In genomic region chr11:123653405-123653996, GRCh38 we compare ENCODE assay signal across 8 cellular contexts. TPM values are rescaled to one million over a fixed set of nuclear protein-coding genes. Genes with fewer than 3 reads are reported as not detected.
DNase-seq lines count a peak whose midpoint lies in the region; ATAC-seq and TF ChIP-seq lines count a peak whose summit lies in the region.

No MANE protein-coding gene starts in this region.

- CTCF ChIA-PET in activated CD4-positive, alpha-beta T cell treated with anti-CD3 and anti-CD28 coated beads, Interleukin-2, amount 10 ng/mL, durations not matched to agents 7 days and 5 days (lab: Charles Lee) = interaction anchor here (0.6 to 1.2 kb wide), 2 partner anchors 45 to 89 kb away, joined by 3 read pairs; no protein-coding TSS in a partner anchor

- no peak overlapping the region for H3K9ac ChIP-seq in SU-DHL-6 (ENCODE audit: low read length)

- no peaks in the 10 kb centered on the region for H4K20me1 ChIP-seq in SU-DHL-6 (ENCODE audit: low read depth, low read length)

- H3K4me3 ChIP-seq in SU-DHL-6 (ENCODE audit: insufficient read depth, low read length, poor library complexity, severe bottlenecking) = no peak overlapping the region
- peak overlapping the region; percentile 76 for H3K4me3 ChIP-seq in left ventricle myocardium inferior

- peaks cover 27% of the 10 kb centered on the region for H3K4me1 ChIP-seq in left ventricle myocardium inferior

- H3F3A ChIP-seq in SU-DHL-6 (ENCODE audit: insufficient read depth) = no peaks in the 10 kb centered on the region

- H3K36me3 ChIP-seq in SU-DHL-6 (ENCODE audit: low read length) (no peaks in the 10 kb centered on the region), left ventricle myocardium inferior (no peaks in the 10 kb centered on the region)

- POLR2A ChIA-PET in activated CD4-positive, alpha-beta T cell treated with anti-CD3 and anti-CD28 coated beads, Interleukin-2, amount 10 ng/mL, durations not matched to agents 7 days and 5 days (lab: Charles Lee) = no interaction called here

- H3K27me3 ChIP-seq in SU-DHL-6 (ENCODE audit: low read length) = no peaks in the 10 kb centered on the region
- peaks cover 39% of the 10 kb centered on the region for H3K27me3 ChIP-seq in left ventricle myocardium inferior (ENCODE audit: low read depth)

- peaks cover 10% of the 10 kb centered on the region for H3K4me1 Mint-ChIP-seq in activated CD4-positive, alpha-beta T cell treated with anti-CD3 and anti-CD28 coated beads, Interleukin-2, amount 10 ng/mL, durations not matched to agents 7 days and 5 days
- H3K4me1 Mint-ChIP-seq in stimulated activated memory B cell treated with anti-CD40 and anti-IgM and Interleukin-4, amounts not matched to agents 10 μg/mL and 1 μg/mL and 100 μg/mL, for 72 hours = peaks cover 7% of the 10 kb centered on the region

- H3K9me3 ChIP-seq in SU-DHL-6 (ENCODE audit: insufficient read depth, low read length) (no peaks in the 10 kb centered on the region), left ventricle myocardium inferior (replicated peaks) (no peaks in the 10 kb centered on the region)

- no peak for TF ChIP-seq CTCF in SU-DHL-6 (IDR thresholded peaks at IDR 0.05; ENCODE audit: insufficient read depth, low read length, poor library complexity, severe bottlenecking)
- TF ChIP-seq CTCF in left ventricle myocardium inferior (IDR thresholded peaks at IDR 0.05; ENCODE audit: borderline replicate concordance) = no peak

- peak overlapping the region; percentile 59 for H3K4me3 Mint-ChIP-seq in activated CD4-positive, alpha-beta T cell treated with anti-CD3 and anti-CD28 coated beads, Interleukin-2, amount 10 ng/mL, durations not matched to agents 7 days and 5 days
- peak overlapping the region; percentile 42 for H3K4me3 Mint-ChIP-seq in stimulated activated memory B cell treated with anti-CD40 and anti-IgM and Interleukin-4, amounts not matched to agents 10 μg/mL and 1 μg/mL and 100 μg/mL, for 72 hours

- peak overlapping the region; percentile 57 for H3K4me2 ChIP-seq in SU-DHL-6 (ENCODE audit: low read depth, low read length, poor library complexity, severe bottlenecking)

- H3K9me2 ChIP-seq in SU-DHL-6 (replicated peaks; ENCODE audit: insufficient read depth, low read length) = no peaks in the 10 kb centered on the region

- no peak overlapping the region for H2AFZ ChIP-seq in SU-DHL-6 (ENCODE audit: low read depth, low read length, severe bottlenecking)

- intact Hi-C loops in left ventricle myocardium inferior (cut with micrococcal nuclease) = no loop called here

- no peak overlapping the region for H3K27ac ChIP-seq in SU-DHL-6 (ENCODE audit: low read depth, low read length)
- peak overlapping the region; percentile 81 for H3K27ac ChIP-seq in left ventricle myocardium inferior (replicated peaks)

- peaks cover 45% of the 10 kb centered on the region for H3K27me3 Mint-ChIP-seq in activated CD4-positive, alpha-beta T cell treated with anti-CD3 and anti-CD28 coated beads, Interleukin-2, amount 10 ng/mL, durations not matched to agents 7 days and 5 days
- peaks cover 45% of the 10 kb centered on the region for H3K27me3 Mint-ChIP-seq in stimulated activated memory B cell treated with anti-CD40 and anti-IgM and Interleukin-4, amounts not matched to agents 10 μg/mL and 1 μg/mL and 100 μg/mL, for 72 hours

- H3K79me2 ChIP-seq in SU-DHL-6 (ENCODE audit: insufficient read depth, low read length) = no peaks in the 10 kb centered on the region

- peaks cover 1% of the 10 kb centered on the region for H3K9me3 Mint-ChIP-seq in activated CD4-positive, alpha-beta T cell treated with anti-CD3 and anti-CD28 coated beads, Interleukin-2, amount 10 ng/mL, durations not matched to agents 7 days and 5 days
- H3K9me3 Mint-ChIP-seq in stimulated activated memory B cell treated with anti-CD40 and anti-IgM and Interleukin-4, amounts not matched to agents 10 μg/mL and 1 μg/mL and 100 μg/mL, for 72 hours = peaks cover 9% of the 10 kb centered on the region

- H3K36me3 Mint-ChIP-seq in activated CD4-positive, alpha-beta T cell treated with anti-CD3 and anti-CD28 coated beads, Interleukin-2, amount 10 ng/mL, durations not matched to agents 7 days and 5 days (ENCODE audit: low read depth) = no peaks in the 10 kb centered on the region
- peaks cover under 1% of the 10 kb centered on the region for H3K36me3 Mint-ChIP-seq in stimulated activated memory B cell treated with anti-CD40 and anti-IgM and Interleukin-4, amounts not matched to agents 10 μg/mL and 1 μg/mL and 100 μg/mL, for 72 hours

- DNase-seq in activated CD4-positive, alpha-beta T cell treated with anti-CD3 and anti-CD28 coated beads, Interleukin-2, amount 10 ng/mL, durations not matched to agents 7 days and 5 days = no peak
- DNase-seq in activated CD4-positive, alpha-beta T cell treated with anti-CD3 and anti-CD28 coated beads, Interleukin-2, amount 50 U/mL, for 4 hours = no peak
- DNase-seq in left ventricle myocardium inferior (no peak), NOMO-1 (lab: John Stamatoyannopoulos, UW; ENCODE audit: unreplicated experiment in 2 of 2) (no peak), NCI-H187 treated with DMSO at 0.1 percent for 48 hours (lab: John Stamatoyannopoulos, UW) (no peak)

- no peak overlapping the region for H3K27ac Mint-ChIP-seq in activated CD4-positive, alpha-beta T cell treated with anti-CD3 and anti-CD28 coated beads, Interleukin-2, amount 10 ng/mL, durations not matched to agents 7 days and 5 days
- H3K27ac Mint-ChIP-seq in stimulated activated memory B cell treated with anti-CD40 and anti-IgM and Interleukin-4, amounts not matched to agents 10 μg/mL and 1 μg/mL and 100 μg/mL, for 72 hours = no peak overlapping the region

- no peak for ATAC-seq in stimulated activated memory B cell treated with anti-CD40 and anti-IgM and Interleukin-4, amounts not matched to agents 10 μg/mL and 1 μg/mL and 100 μg/mL, for 72 hours
- no peak for ATAC-seq in GM21576 (IDR thresholded peaks at IDR 0.05; ENCODE audit: unreplicated experiment)

RNA-seq across cellular contexts. Expression of gene SCN3B, which starts 0.9 kb away (rescaled TPM):
- total RNA-seq in activated CD4-positive, alpha-beta T cell treated with anti-CD3 and anti-CD28 coated beads, Interleukin-2, amount 10 ng/mL, durations not matched to agents 7 days and 5 days = not detected
- 1.9 TPM for total RNA-seq in left ventricle myocardium inferior
